3 cellular contexts compared by ENCODE assay signal in the genomic region with DNA sequence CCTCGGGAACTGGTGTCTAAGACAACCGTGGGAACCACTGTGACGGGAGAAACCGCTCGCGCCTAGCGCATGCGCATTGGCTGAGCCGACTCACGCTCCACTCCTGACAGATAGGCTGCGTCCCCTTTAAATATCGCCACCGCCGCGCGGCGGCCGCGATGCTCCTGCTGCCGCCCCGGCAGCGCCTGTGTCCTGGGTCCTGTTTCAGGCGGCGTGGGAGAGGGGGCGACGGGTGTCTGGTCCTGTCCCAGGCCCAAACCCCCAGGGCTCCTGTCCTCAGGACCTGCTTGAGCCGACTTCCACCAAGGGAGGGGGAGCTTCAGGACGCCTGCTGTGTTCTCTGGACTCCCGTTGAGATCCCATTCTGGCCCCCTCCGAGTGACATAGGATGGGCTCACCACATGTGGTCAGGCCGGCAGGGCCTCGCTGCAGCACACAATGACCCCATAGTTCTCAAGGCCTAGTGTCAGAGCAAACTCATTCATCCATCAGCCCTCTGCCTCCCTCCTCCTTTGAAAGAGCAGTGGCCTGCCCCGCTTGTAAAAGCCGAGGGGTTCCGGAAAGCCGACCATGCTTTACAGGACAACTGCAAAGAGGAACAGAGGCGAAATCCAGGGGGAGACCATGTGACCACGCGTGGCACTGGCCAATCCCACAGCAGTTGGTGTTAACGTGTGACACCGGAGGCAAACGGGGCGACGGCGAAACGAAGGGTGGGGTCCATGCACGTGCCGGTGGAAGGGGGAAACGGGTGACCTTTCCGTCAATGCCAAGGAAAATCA.
DNase-seq lines count a peak whose midpoint lies in the region; ATAC-seq and TF ChIP-seq lines count a peak whose summit lies in the region.
"Not testable (repeated sequence)": the region's sequence is repeated elsewhere in the genome, so short reads cannot be mapped to it uniquely, and the experiment has no call there.

No MANE protein-coding gene starts in this region.

- DNase-seq in RWPE2 (ENCODE audit: low spot score): peak; percentile 25
- not testable (repeated sequence) for DNase-seq in SK-N-SH
- DNase-seq in Right ventricle myocardium inferior (ENCODE audit: missing footprints): peak; percentile 59

- intact Hi-C loops in Right ventricle myocardium inferior (cut with DNase I): not testable (repeated sequence)

- not testable (repeated sequence) for H3K4me3 ChIP-seq in RWPE2 (ENCODE audit: severe bottlenecking); SK-N-SH (ENCODE audit: low read depth in 2 of 2, low read length in 1 of 2)

- WGBS in SK-N-SH (ENCODE audit: low lambda C conversion rate): 24% methylated on average over 18 of the region's 50 CpGs

- not testable (repeated sequence) for H3F3A ChIP-seq in SK-N-SH (replicated peaks; ENCODE audit: insufficient read depth)

- ATAC-seq in RWPE2 (ENCODE audit: low read depth); Right ventricle myocardium inferior: not testable (repeated sequence)

- not testable (repeated sequence) for H3K9me2 ChIP-seq in SK-N-SH

- CTCF ChIA-PET in SK-N-SH (lab: Yijun Ruan, JAX): not testable (repeated sequence)

- H3K36me3 ChIP-seq in RWPE2 (ENCODE audit: low read depth); SK-N-SH (replicated peaks in 1 of 2; ENCODE audit: control insufficient read depth in 1 of 2, insufficient read depth in 2 of 2, low read length in 1 of 2): not testable (repeated sequence)

- not testable (repeated sequence) for TF ChIP-seq CTCF in RWPE2 (IDR thresholded peaks at IDR 0.05; ENCODE audit: poor library complexity, severe bottlenecking); SK-N-SH (IDR thresholded peaks at IDR 0.05)

- not testable (repeated sequence) for H3K27me3 ChIP-seq in RWPE2 (ENCODE audit: insufficient read depth, poor library complexity, severe bottlenecking)
- peaks cover 21% of the 10 kb centered on the region for H3K27me3 ChIP-seq in SK-N-SH (ENCODE audit: insufficient read depth)

- not testable (repeated sequence) for H3K9me3 ChIP-seq in RWPE2 (ENCODE audit: severe bottlenecking); SK-N-SH

- POLR2A ChIA-PET in SK-N-SH (lab: Yijun Ruan, JAX): not testable (repeated sequence)

- not testable (repeated sequence) for H4K20me1 ChIP-seq in SK-N-SH (ENCODE audit: insufficient read depth)

- not testable (repeated sequence) for TF ChIP-seq EP300 in SK-N-SH (IDR thresholded peaks at IDR 0.05; ENCODE audit: borderline replicate concordance in 1 of 2, low read depth in 1 of 2, low read length in 1 of 2)

- not testable (repeated sequence) for H3K9ac ChIP-seq in SK-N-SH

- not testable (repeated sequence) for H3K27ac ChIP-seq in RWPE2 (ENCODE audit: poor library complexity, severe bottlenecking); SK-N-SH (ENCODE audit: low read depth in 2 of 2, low read length in 1 of 2)

- not testable (repeated sequence) for H3K4me1 ChIP-seq in RWPE2 (ENCODE audit: insufficient read depth, poor library complexity, severe bottlenecking); SK-N-SH (ENCODE audit: control insufficient read depth in 1 of 2, insufficient read depth in 2 of 2, low read depth in 1 of 2, low read length in 1 of 2)

- H2AFZ ChIP-seq in SK-N-SH (ENCODE audit: low read depth): not testable (repeated sequence)

- not testable (repeated sequence) for H3K79me2 ChIP-seq in SK-N-SH (ENCODE audit: insufficient read depth)

- TF ChIP-seq RAD21 in SK-N-SH (IDR thresholded peaks at IDR 0.05; ENCODE audit: low read length): not testable (repeated sequence)

- H3K4me2 ChIP-seq in SK-N-SH: 0 out of 2 replicates have a peak overlapping the region, but pooled peaks have one; percentile 28
